34 cellular contexts compared by ENCODE assay signal in the genomic region with DNA sequence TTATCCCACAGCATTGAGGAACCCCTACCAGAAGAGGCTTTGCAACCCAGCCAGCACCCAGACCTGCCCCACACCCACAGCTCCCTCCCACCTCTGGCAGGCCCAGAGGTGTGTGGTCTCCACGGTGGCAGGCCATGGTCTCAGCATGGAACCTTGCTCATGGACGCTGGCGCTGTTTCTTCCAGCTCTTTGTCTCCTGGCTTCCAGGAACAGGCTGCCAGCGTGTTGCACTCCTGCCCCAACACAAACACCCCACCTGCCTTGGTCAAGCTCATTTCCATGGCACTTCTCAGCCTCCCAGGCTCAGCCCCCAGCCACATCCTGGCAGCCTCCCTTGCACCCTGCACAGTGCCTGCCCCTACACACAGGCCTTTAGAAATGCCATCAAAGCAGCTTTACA. TPM values are rescaled to one million over a fixed set of nuclear protein-coding genes. Genes with fewer than 3 reads are reported as not detected.
"Had no signal": no experiment of that assay in that cellular context is flagged by ENCODE, and none has a peak within 500 bp of the region (broad histone marks: within the 10 kb centered on the region; RNA-seq: fewer than 3 reads in every experiment).

No MANE protein-coding gene starts in this region.

- H3K4me1 Mint-ChIP-seq: activated CD4-positive, alpha-beta T cell treated with anti-CD3 and anti-CD28 coated beads for 36 hours; activated CD4-positive, alpha-beta T cell treated with anti-CD3 and anti-CD28 coated beads, Interleukin-2, amount 10 ng/mL, durations not matched to agents 24 days and 14 days; activated naive CD4-positive, alpha-beta T cell treated with anti-CD3 and anti-CD28 coated beads, Interleukin-2, amount 50 U/mL, for 24 hours; activated naive CD8-positive, alpha-beta T cell treated with anti-CD3 and anti-CD28 coated beads for 36 hours; activated naive CD8-positive, alpha-beta T cell treated with anti-CD3 and anti-CD28 coated beads, Interleukin-2, amount 50 U/mL, for 24 hours; activated T-helper 17 cell treated with anti-CD3 and anti-CD28 coated beads, Interleukin-2, amount 50 U/mL, for 72 hours had no signal

- H3K9me3 Mint-ChIP-seq: activated CD4-positive, alpha-beta memory T cell treated with anti-CD3 and anti-CD28 coated beads for 36 hours; activated CD4-positive, alpha-beta T cell treated with anti-CD3 and anti-CD28 coated beads, Interleukin-2, amount 10 ng/mL, durations not matched to agents 24 days and 14 days; activated naive CD4-positive, alpha-beta T cell treated with anti-CD3 and anti-CD28 coated beads, Interleukin-2, amount 50 U/mL, for 24 hours; activated naive CD8-positive, alpha-beta T cell treated with anti-CD3 and anti-CD28 coated beads for 36 hours; activated naive CD8-positive, alpha-beta T cell treated with anti-CD3 and anti-CD28 coated beads, Interleukin-2, amount 50 U/mL, for 24 hours; activated T-cell treated with anti-CD3 and anti-CD28 coated beads, Interleukin-2, amount 50 U/mL, for 4 hours; activated T-helper 17 cell treated with anti-CD3 and anti-CD28 coated beads, Interleukin-2, amount 50 U/mL, for 72 hours; effector memory CD8-positive, alpha-beta T cell had no signal

- H3K9me3 ChIP-seq: adrenal gland, body of pancreas, esophagus squamous epithelium, gastroesophageal sphincter had no signal

- H3K4me1 ChIP-seq: adrenal gland, body of pancreas, esophagus squamous epithelium, gastroesophageal sphincter had no signal

- H3K4me3 ChIP-seq: adrenal gland, body of pancreas, esophagus squamous epithelium, gastroesophageal sphincter had no signal

- DNase-seq: activated CD4-positive, alpha-beta memory T cell treated with anti-CD3 and anti-CD28 coated beads for 36 hours; activated CD4-positive, alpha-beta T cell treated with anti-CD3 and anti-CD28 coated beads for 36 hours; activated CD4-positive, alpha-beta T cell treated with anti-CD3 and anti-CD28 coated beads, Interleukin-2, amount 10 ng/mL, durations not matched to agents 24 days and 14 days; activated CD4-positive, CD25-positive, alpha-beta regulatory T cell; activated CD4-positive, CD25-positive, alpha-beta regulatory T cell treated with anti-CD3 and anti-CD28 coated beads, Interleukin-2, amount 50 U/mL, for 72 hours; activated CD8-positive, alpha-beta memory T cell treated with anti-CD3 and anti-CD28 coated beads for 24 hours; activated effector memory CD4-positive, alpha-beta T cell treated with Interleukin-2 at 50 U/mL for 16 hours; activated gamma-delta T cell treated with Interleukin-2 at 50 U/mL for 16 hours; activated naive CD4-positive, alpha-beta T cell treated with Interleukin-2 at 50 U/mL for 16 hours; activated naive CD8-positive, alpha-beta T cell treated with anti-CD3 and anti-CD28 coated beads for 36 hours; activated naive CD8-positive, alpha-beta T cell treated with anti-CD3 and anti-CD28 coated beads, Interleukin-2, amount 50 U/mL, for 24 hours; activated T-cell treated with anti-CD3 and anti-CD28 coated beads, Interleukin-2, amount 50 U/mL, for 4 hours; adrenal gland; amygdala; aorta; body of pancreas; caudate nucleus; cortex of kidney; dermis blood vessel endothelial cell; effector CD4-positive, alpha-beta T cell; effector memory CD8-positive, alpha-beta T cell; esophagus squamous epithelium; foreskin melanocyte; T-helper 2 cell had no signal

- H3K36me3 Mint-ChIP-seq: activated CD4-positive, alpha-beta memory T cell treated with anti-CD3 and anti-CD28 coated beads for 36 hours; activated naive CD4-positive, alpha-beta T cell treated with anti-CD3 and anti-CD28 coated beads, Interleukin-2, amount 50 U/mL, for 24 hours; activated naive CD8-positive, alpha-beta T cell treated with anti-CD3 and anti-CD28 coated beads for 36 hours had no signal

- H3K36me3 ChIP-seq: adrenal gland, esophagus squamous epithelium, gastroesophageal sphincter had no signal

- H3K27me3 ChIP-seq: adrenal gland, body of pancreas had no signal

- H3K27ac Mint-ChIP-seq: activated CD4-positive, alpha-beta memory T cell treated with anti-CD3 and anti-CD28 coated beads for 36 hours; activated CD4-positive, alpha-beta T cell treated with anti-CD3 and anti-CD28 coated beads for 36 hours; activated CD4-positive, alpha-beta T cell treated with anti-CD3 and anti-CD28 coated beads, Interleukin-2, amount 10 ng/mL, durations not matched to agents 24 days and 14 days; activated naive CD4-positive, alpha-beta T cell treated with anti-CD3 and anti-CD28 coated beads, Interleukin-2, amount 50 U/mL, for 24 hours; activated naive CD8-positive, alpha-beta T cell treated with anti-CD3 and anti-CD28 coated beads for 36 hours; activated naive CD8-positive, alpha-beta T cell treated with anti-CD3 and anti-CD28 coated beads, Interleukin-2, amount 50 U/mL, for 24 hours; activated T-helper 17 cell treated with anti-CD3 and anti-CD28 coated beads, Interleukin-2, amount 50 U/mL, for 72 hours; effector memory CD8-positive, alpha-beta T cell had no signal

- H3K27ac ChIP-seq: adrenal gland, body of pancreas, epithelial cell of prostate, esophagus squamous epithelium, gastroesophageal sphincter had no signal

- ATAC-seq: activated CD4-positive, alpha-beta T cell treated with anti-CD3 and anti-CD28 coated beads for 36 hours; activated naive CD8-positive, alpha-beta T cell treated with anti-CD3 and anti-CD28 coated beads, Interleukin-2, amount 50 U/mL, for 24 hours; activated T-cell treated with anti-CD3 and anti-CD28 coated beads, Interleukin-2, amount 50 U/mL, for 4 hours; activated T-helper 17 cell treated with anti-CD3 and anti-CD28 coated beads, Interleukin-2, amount 50 U/mL, for 72 hours; body of pancreas; effector memory CD8-positive, alpha-beta T cell; gastroesophageal sphincter had no signal

- H3K4me3 Mint-ChIP-seq: activated CD4-positive, alpha-beta memory T cell treated with anti-CD3 and anti-CD28 coated beads for 36 hours; activated CD4-positive, alpha-beta T cell treated with anti-CD3 and anti-CD28 coated beads for 36 hours; activated CD4-positive, alpha-beta T cell treated with anti-CD3 and anti-CD28 coated beads, Interleukin-2, amount 10 ng/mL, durations not matched to agents 24 days and 14 days; activated naive CD4-positive, alpha-beta T cell treated with anti-CD3 and anti-CD28 coated beads, Interleukin-2, amount 50 U/mL, for 24 hours; activated naive CD8-positive, alpha-beta T cell treated with anti-CD3 and anti-CD28 coated beads for 36 hours; activated naive CD8-positive, alpha-beta T cell treated with anti-CD3 and anti-CD28 coated beads, Interleukin-2, amount 50 U/mL, for 24 hours; activated T-cell treated with anti-CD3 and anti-CD28 coated beads, Interleukin-2, amount 50 U/mL, for 4 hours; activated T-helper 17 cell treated with anti-CD3 and anti-CD28 coated beads, Interleukin-2, amount 50 U/mL, for 72 hours; effector memory CD8-positive, alpha-beta T cell had no signal

RNA-seq across cellular contexts. Expression of a gene that starts 31.7 kb away (rescaled TPM):
- total RNA-seq: activated CD4-positive, alpha-beta memory T cell treated with anti-CD3 and anti-CD28 coated beads for 36 hours; activated CD4-positive, alpha-beta T cell treated with anti-CD3 and anti-CD28 coated beads for 36 hours; activated CD4-positive, alpha-beta T cell treated with anti-CD3 and anti-CD28 coated beads, Interleukin-2, amount 10 ng/mL, durations not matched to agents 24 days and 14 days; activated naive CD8-positive, alpha-beta T cell treated with anti-CD3 and anti-CD28 coated beads for 36 hours; activated T-cell treated with anti-CD3 and anti-CD28 coated beads, Interleukin-2, amount 50 U/mL, for 4 hours; activated T-helper 17 cell treated with anti-CD3 and anti-CD28 coated beads, Interleukin-2, amount 50 U/mL, for 72 hours; aorta; body of pancreas; chondrocyte; dermis blood vessel endothelial cell; endothelial cell of umbilical vein; esophagus squamous epithelium; fibroblast of lung; fibroblast of villous mesenchyme; glomerular endothelial cell; T-helper 1 cell treated with Interleukin-12 subunit alpha and Interleukin-12 subunit beta and Interleukin-4 antibody, amounts not matched to agents 30 ng/mL and 1 ng/mL, for 36 hours had no signal
